ENCODE assay signal across 1 cellular context in genomic region chr7:36564500-36564899, GRCh38.
TF ChIP-seq lines count a peak whose summit lies in the region.

No MANE protein-coding gene starts in this region.

TF ChIP-seq in H1, 55 proteins besides CTCF, POLR2A, EP300 and RAD21:
- no peak for TF ChIP-seq GABPA (IDR thresholded peaks at IDR 0.05; ENCODE audit: borderline replicate concordance, insufficient read depth, low read length)
- no peak for TF ChIP-seq ZNF274 (IDR thresholded peaks at IDR 0.05; ENCODE audit: borderline replicate concordance, extremely low read depth, low read length)
- TF ChIP-seq ASH2L (IDR thresholded peaks at IDR 0.05; ENCODE audit: low read length) = no peak
- no peak for TF ChIP-seq EGR1 (IDR thresholded peaks at IDR 0.05; ENCODE audit: borderline replicate concordance, low read depth, low read length)
- TF ChIP-seq TCF12 (IDR thresholded peaks at IDR 0.05; ENCODE audit: low read depth, low read length) = no peak
- TF ChIP-seq CTBP2 (IDR thresholded peaks at IDR 0.05; ENCODE audit: borderline replicate concordance, insufficient read depth, insufficient read length, low read length) = no peak
- TF ChIP-seq BACH1 (IDR thresholded peaks at IDR 0.05; ENCODE audit: low read length) = no peak
- no peak for TF ChIP-seq KDM4A (IDR thresholded peaks at IDR 0.05; ENCODE audit: low read depth, low read length, severe bottlenecking)
- no peak for TF ChIP-seq SP4 (IDR thresholded peaks at IDR 0.05; ENCODE audit: low read length)
- no peak for TF ChIP-seq MAFK (IDR thresholded peaks at IDR 0.05; ENCODE audit: low read depth, low read length)
- no peak for TF ChIP-seq JUN (IDR thresholded peaks at IDR 0.05; ENCODE audit: low read depth, low read length)
- TF ChIP-seq KDM5A (IDR thresholded peaks at IDR 0.05; ENCODE audit: low read length) = no peak
